In the genomic region with DNA sequence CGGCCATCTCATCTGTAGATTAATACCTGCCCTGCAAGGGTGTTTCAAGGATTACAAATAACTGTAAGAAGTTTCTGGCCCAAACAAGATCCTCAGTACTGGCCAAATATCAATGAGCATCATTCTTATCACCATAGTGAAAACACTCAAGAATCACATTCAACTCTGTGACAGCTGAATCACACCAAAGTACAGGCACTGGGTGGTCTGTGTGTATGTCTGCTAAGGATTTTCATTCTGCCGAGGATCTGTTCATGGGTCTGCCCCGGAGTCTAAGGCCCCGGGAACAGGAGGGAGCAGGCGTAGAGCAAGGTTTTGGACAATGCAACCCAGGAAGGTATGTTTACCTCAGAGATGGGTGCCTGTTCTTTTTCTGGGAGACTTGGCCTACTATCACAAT, we compare ENCODE assay signal across 15 cellular contexts.
"Had no signal": no experiment of that assay in that cellular context is flagged by ENCODE, and none has a peak within 500 bp of the region (broad histone marks: within the 10 kb centered on the region; RNA-seq: fewer than 3 reads in every experiment).

No MANE protein-coding gene starts in this region.

- H3K4me3 Mint-ChIP-seq: activated CD8-positive, alpha-beta T cell treated with anti-CD3 and anti-CD28 coated beads for 36 hours; memory B cell; nephron progenitor cell; type B pancreatic cell had no signal

- H3K4me3 ChIP-seq: heart left ventricle, pancreas, psoas muscle, right atrium auricular region, spleen, thoracic aorta, vagina had no signal

- H3K9me3 Mint-ChIP-seq: activated CD8-positive, alpha-beta T cell treated with anti-CD3 and anti-CD28 coated beads for 36 hours; memory B cell; nephron progenitor cell; type B pancreatic cell had no signal

- H3K36me3 ChIP-seq: heart left ventricle, pancreas, right atrium auricular region, spleen, thoracic aorta, vagina had no signal

- H3K27ac Mint-ChIP-seq: activated CD8-positive, alpha-beta T cell treated with anti-CD3 and anti-CD28 coated beads for 36 hours; memory B cell; nephron progenitor cell; type B pancreatic cell had no signal

- H3K27me3 Mint-ChIP-seq: activated CD8-positive, alpha-beta T cell treated with anti-CD3 and anti-CD28 coated beads for 36 hours; type B pancreatic cell had no signal

- ATAC-seq: activated CD8-positive, alpha-beta T cell treated with anti-CD3 and anti-CD28 coated beads for 36 hours; heart left ventricle; pancreas; psoas muscle had no signal

- H3K27ac ChIP-seq: epithelial cell of prostate, heart left ventricle, pancreas, psoas muscle, right atrium auricular region, spleen, thoracic aorta, vagina, VCaP had no signal

- H3K9me3 ChIP-seq: heart left ventricle, pancreas, psoas muscle, right atrium auricular region, spleen, thoracic aorta, vagina had no signal

- DNase-seq: activated CD8-positive, alpha-beta T cell treated with anti-CD3 and anti-CD28 coated beads for 36 hours; cerebellar nuclear complex; cortex of kidney; heart left ventricle; nephron progenitor cell; pancreas; psoas muscle; spleen had no signal

- H3K27me3 ChIP-seq: heart left ventricle, pancreas, right atrium auricular region, spleen, vagina had no signal

- H3K36me3 Mint-ChIP-seq: memory B cell, type B pancreatic cell had no signal

- H3K4me1 ChIP-seq: pancreas, psoas muscle, right atrium auricular region had no signal
